Comparison of ENCODE assay signal across 14 cellular contexts in genomic region chr2:101241158-101241557, GRCh38.
"Had no signal": no experiment of that assay in that cellular context is flagged by ENCODE, and none has a peak within 500 bp of the region (broad histone marks: within the 10 kb centered on the region; RNA-seq: fewer than 3 reads in every experiment).

No MANE protein-coding gene starts in this region.

- H3K36me3 ChIP-seq: esophagus muscularis mucosa, tibial artery had no signal

- DNase-seq: activated CD4-positive, alpha-beta memory T cell treated with anti-CD3 and anti-CD28 coated beads for 36 hours; activated CD4-positive, alpha-beta T cell treated with anti-CD3 and anti-CD28 coated beads for 1 hour; activated gamma-delta T cell; activated T-cell treated with anti-CD3 and anti-CD28 coated beads, Interleukin-2, amount 50 U/mL, for 4 hours; amygdala; dorsolateral prefrontal cortex; glutamatergic neuron; left cardiac atrium; natural killer cell; occipital lobe; tibial artery had no signal

- H3K27me3 ChIP-seq: dorsolateral prefrontal cortex, esophagus muscularis mucosa, tibial artery had no signal

- H3K27ac ChIP-seq: dorsolateral prefrontal cortex, esophagus muscularis mucosa, skin epidermis, tibial artery had no signal

- H3K4me3 ChIP-seq: dorsolateral prefrontal cortex, esophagus muscularis mucosa, skin epidermis, tibial artery had no signal

- FAIRE-seq: endometrium had no signal

- H3K9me3 ChIP-seq: esophagus muscularis mucosa, tibial artery had no signal

- H3K4me1 ChIP-seq: tibial artery had no signal
